ENCODE assay signal across 14 cellular contexts in genomic region chr3:62132027-62132590, GRCh38.
"Had no signal": no experiment of that assay in that cellular context is flagged by ENCODE, and none has a peak within 500 bp of the region (broad histone marks: within the 10 kb centered on the region; RNA-seq: fewer than 3 reads in every experiment).

No MANE protein-coding gene starts in this region.

- H3K36me3 Mint-ChIP-seq: activated CD4-positive, alpha-beta memory T cell treated with anti-CD3 and anti-CD28 coated beads for 36 hours; activated naive CD8-positive, alpha-beta T cell treated with anti-CD3 and anti-CD28 coated beads for 36 hours; T-cell had no signal

- H3K4me1 Mint-ChIP-seq: activated naive CD8-positive, alpha-beta T cell treated with anti-CD3 and anti-CD28 coated beads for 36 hours; T-cell had no signal

- H3K9me3 Mint-ChIP-seq: activated CD4-positive, alpha-beta memory T cell treated with anti-CD3 and anti-CD28 coated beads for 36 hours; activated naive CD8-positive, alpha-beta T cell treated with anti-CD3 and anti-CD28 coated beads for 36 hours; T-cell had no signal

- H3K4me1 ChIP-seq: colonic mucosa had no signal

- H3K27ac Mint-ChIP-seq: activated CD4-positive, alpha-beta memory T cell treated with anti-CD3 and anti-CD28 coated beads for 36 hours; activated naive CD8-positive, alpha-beta T cell treated with anti-CD3 and anti-CD28 coated beads for 36 hours; T-cell; type B pancreatic cell had no signal

- H3K27me3 Mint-ChIP-seq: type B pancreatic cell had no signal

- H3K27ac ChIP-seq: colonic mucosa, left lung, ovary, VCaP had no signal

- H3K4me3 Mint-ChIP-seq: activated CD4-positive, alpha-beta memory T cell treated with anti-CD3 and anti-CD28 coated beads for 36 hours; activated naive CD8-positive, alpha-beta T cell treated with anti-CD3 and anti-CD28 coated beads for 36 hours; T-cell; type B pancreatic cell had no signal

- ATAC-seq: left lung, T-cell had no signal

- H3K36me3 ChIP-seq: colonic mucosa, left lung, ovary had no signal

- H3K4me3 ChIP-seq: colonic mucosa, left lung, ovary had no signal

- DNase-seq: activated CD4-positive, alpha-beta memory T cell treated with anti-CD3 and anti-CD28 coated beads for 36 hours; activated gamma-delta T cell; activated naive CD8-positive, alpha-beta T cell treated with anti-CD3 and anti-CD28 coated beads for 36 hours; activated T-cell treated with anti-CD3 and anti-CD28 coated beads, Interleukin-2, amount 50 U/mL, for 48 hours; caudate nucleus; colonic mucosa; effector CD4-positive, alpha-beta T cell; left lung; ovary; small intestine; T-cell; T1000 had no signal

- H3K9me3 ChIP-seq: colonic mucosa, left lung, ovary had no signal

- H3K27me3 ChIP-seq: colonic mucosa, left lung, ovary had no signal
